ENCODE assay signal across 15 cellular contexts in genomic region chr1:187985145-187985896, GRCh38.
DNase-seq lines count a peak whose midpoint lies in the region; ATAC-seq, FAIRE-seq and TF ChIP-seq lines count a peak whose summit lies in the region.
"Had no signal": no experiment of that assay in that cellular context is flagged by ENCODE, and none has a peak within 500 bp of the region (broad histone marks: within the 10 kb centered on the region; RNA-seq: fewer than 3 reads in every experiment).

No MANE protein-coding gene starts in this region.

- WGBS in GM23248 (ENCODE audit: low coverage in 1 of 2, low lambda C conversion rate in 2 of 2, missing lambda C conversion rate in 2 of 2), 2 experiments = 22 to 25% methylated on average over 4 of the region's 4 CpGs

- no peak for TF ChIP-seq CTCF in choroid plexus epithelial cell (conservative IDR thresholded peaks at IDR 0.05; ENCODE audit: low read depth, low read length)

- no peak overlapping the region for H3K9ac ChIP-seq in GM23248

- no peak overlapping the region for H3K4me3 ChIP-seq in choroid plexus epithelial cell (ENCODE audit: low read depth, low read length)
- H3K4me3 ChIP-seq in GM23248 = no peak overlapping the region

- no peaks in the 10 kb centered on the region for H3F3A ChIP-seq in GM23248 (ENCODE audit: insufficient read depth)

- no peaks in the 10 kb centered on the region for H3K9me2 ChIP-seq in GM23248 (ENCODE audit: insufficient read depth)

- H4K20me1 ChIP-seq in GM23248 (ENCODE audit: insufficient read depth) = no peaks in the 10 kb centered on the region

- H3K4me1 ChIP-seq in GM23248 (ENCODE audit: insufficient read depth) = no peaks in the 10 kb centered on the region

- DNase-seq in GM18507 (ENCODE audit: extremely low spot score, insufficient read length, low read depth) = no peak
- DNase-seq in choroid plexus epithelial cell (ENCODE audit: low read depth) = peak; percentile 16
- DNase-seq in NCI-H2227 (lab: John Stamatoyannopoulos, UW; ENCODE audit: unreplicated experiment) = no peak
- DNase-seq in SIG-M5 (lab: John Stamatoyannopoulos, UW) = no peak
- no peak for DNase-seq in stimulated activated CD4-positive, alpha-beta T cell treated with anti-CD3 and anti-CD28 coated beads, Interleukin-4, amount 100 ng/mL, for 24 hours
- DNase-seq in GM23248 = no peak
- DNase-seq: central memory CD4-positive, alpha-beta T cell; DMS79 treated with DMSO at 0.1 percent for 48 hours; NCI-H187; stimulated activated CD4-positive, alpha-beta T cell treated with anti-CD3 and anti-CD28 coated beads, Interleukin-2, amount 100 ng/mL, for 48 hours; stimulated activated naive CD4-positive, alpha-beta T cell had no signal

- H3K27ac ChIP-seq in GM23248 = no peak overlapping the region

- in situ Hi-C loops in GM23248 (cut with MboI) = no loop called here

- H3K9me3 ChIP-seq in GM23248 (ENCODE audit: low read depth) = no peaks in the 10 kb centered on the region

- no peaks in the 10 kb centered on the region for H3K27me3 ChIP-seq in GM23248 (replicated peaks; ENCODE audit: insufficient read depth)

- peak; percentile 62 for FAIRE-seq in GM18507 (lab: Jason Lieb, UNC)

- no peak overlapping the region for H3K4me2 ChIP-seq in GM23248 (ENCODE audit: unreplicated experiment)

- H3K79me2 ChIP-seq in GM23248 (ENCODE audit: insufficient read depth) = no peaks in the 10 kb centered on the region

- no peak overlapping the region for H2AFZ ChIP-seq in GM23248

- ATAC-seq in GM21423 (IDR thresholded peaks at IDR 0.05; ENCODE audit: unreplicated experiment) = peak; percentile 40
- ATAC-seq in HG03196 (IDR thresholded peaks at IDR 0.05; ENCODE audit: unreplicated experiment) = peak; percentile 36
- ATAC-seq: SK-N-SH treated with all-trans-retinoic acid at 6 μM for 48 hours, WTC11 had no signal

- no peaks in the 10 kb centered on the region for H3K36me3 ChIP-seq in GM23248 (ENCODE audit: low read depth)
